In genomic region chr16:10693889-10694288, GRCh38 we compare ENCODE assay signal across 30 cellular contexts. TPM values are rescaled to one million over a fixed set of nuclear protein-coding genes. Genes with fewer than 3 reads are reported as not detected.
"Had no signal": no experiment of that assay in that cellular context is flagged by ENCODE, and none has a peak within 500 bp of the region (broad histone marks: within the 10 kb centered on the region; RNA-seq: fewer than 3 reads in every experiment).

No MANE protein-coding gene starts in this region.

- H3K9me3 ChIP-seq: gastroesophageal sphincter, heart left ventricle, left lung, lower lobe of right lung, mucosa of descending colon had no signal

- H3K27ac ChIP-seq: coronary artery, dorsolateral prefrontal cortex, epithelial cell of prostate, foreskin keratinocyte, gastroesophageal sphincter, heart left ventricle, hepatocyte, left lung, lower lobe of right lung had no signal

- DNase-seq: dermis blood vessel endothelial cell; dorsolateral prefrontal cortex; effector CD4-positive, alpha-beta T cell; effector memory CD8-positive, alpha-beta T cell; endodermal cell; erythroblast; foreskin keratinocyte; heart left ventricle; hypothalamus; left cardiac atrium; left ventricle myocardium superior; lower lobe of right lung; mesenchymal stem cell; mucosa of descending colon had no signal

- ATAC-seq: effector memory CD8-positive, alpha-beta T cell; esophagus mucosa; foreskin keratinocyte; gastroesophageal sphincter; heart left ventricle; left cardiac atrium; left lung; left ventricle myocardium superior; lower lobe of right lung; mucosa of descending colon had no signal

- H3K4me3 ChIP-seq: coronary artery, dorsolateral prefrontal cortex, gastroesophageal sphincter, heart left ventricle, hepatocyte, left lung, lower lobe of right lung, mucosa of descending colon had no signal

- H3K36me3 Mint-ChIP-seq: mesothelial cell of epicardium had no signal

- H3K27ac Mint-ChIP-seq: effector memory CD8-positive, alpha-beta T cell; endodermal cell; mesothelial cell of epicardium had no signal

- H3K4me3 Mint-ChIP-seq: effector memory CD8-positive, alpha-beta T cell; endodermal cell; mesothelial cell of epicardium had no signal

- H3K4me2 ChIP-seq: hepatocyte had no signal

- H3K4me1 ChIP-seq: foreskin keratinocyte, gastroesophageal sphincter, heart left ventricle, left lung had no signal

- H3K27me3 ChIP-seq: dorsolateral prefrontal cortex, foreskin keratinocyte, heart left ventricle, hepatocyte, left lung had no signal

- H3K79me2 ChIP-seq: hepatocyte had no signal

- H3K9me3 Mint-ChIP-seq: effector memory CD8-positive, alpha-beta T cell; endodermal cell; mesothelial cell of epicardium had no signal

- H3K36me3 ChIP-seq: gastroesophageal sphincter, heart left ventricle, left lung, lower lobe of right lung had no signal

- H3K4me1 Mint-ChIP-seq: endodermal cell, mesothelial cell of epicardium had no signal

- FAIRE-seq: colon, endometrium, frontal cortex, islet of Langerhans, keratinocyte had no signal

- H2AFZ ChIP-seq: hepatocyte had no signal

RNA-seq across cellular contexts. Expression of gene TEKT5, which starts 0.8 kb away (rescaled TPM):
- total RNA-seq: dermis blood vessel endothelial cell, esophagus mucosa, fibroblast of lung, foreskin keratinocyte, hepatocyte, left lung, left ventricle myocardium superior, lower lobe of right lung, lung microvascular endothelial cell, mesenteric fat pad, myocyte had no signal
- polyA plus RNA-seq: foreskin keratinocyte, heart left ventricle, hepatocyte, keratinocyte had no signal
